ENCODE assay signal across 9 cellular contexts in genomic region chr17:71764507-71764906, GRCh38.
A peak's percentile ranks its signal among the peaks of the same experiment; 100 is the strongest.
DNase-seq lines count a peak whose midpoint lies in the region; ATAC-seq and TF ChIP-seq lines count a peak whose summit lies in the region.
"Had no signal": no experiment of that assay in that cellular context is flagged by ENCODE, and none has a peak within 500 bp of the region (broad histone marks: within the 10 kb centered on the region; RNA-seq: fewer than 3 reads in every experiment).

No MANE protein-coding gene starts in this region.

- H3K27ac Mint-ChIP-seq in activated naive CD4-positive, alpha-beta T cell treated with anti-CD3 and anti-CD28 coated beads for 36 hours = no peak overlapping the region
- H3K27ac Mint-ChIP-seq: activated T-cell treated with anti-CD3 and anti-CD28 coated beads, Interleukin-2, amount 50 U/mL, for 72 hours had no signal

- no peaks in the 10 kb centered on the region for H3K4me1 Mint-ChIP-seq in activated naive CD4-positive, alpha-beta T cell treated with anti-CD3 and anti-CD28 coated beads for 36 hours (ENCODE audit: low read depth)

- intact Hi-C loops in activated naive CD4-positive, alpha-beta T cell treated with anti-CD3 and anti-CD28 coated beads for 36 hours (cut with micrococcal nuclease) = no loop called here

- peak; percentile 67 for ATAC-seq in GM19351 (IDR thresholded peaks at IDR 0.05; ENCODE audit: unreplicated experiment)
- no peak for ATAC-seq in HG02884 (IDR thresholded peaks at IDR 0.05; ENCODE audit: unreplicated experiment)
- no peak for ATAC-seq in GM21381 (IDR thresholded peaks at IDR 0.05; ENCODE audit: unreplicated experiment)
- ATAC-seq: activated T-cell treated with anti-CD3 and anti-CD28 coated beads, Interleukin-2, amount 50 U/mL, for 72 hours had no signal

- CTCF ChIA-PET in activated naive CD4-positive, alpha-beta T cell treated with anti-CD3 and anti-CD28 coated beads for 36 hours (lab: Charles Lee) = no interaction called here

- DNase-seq in AML-193 (lab: John Stamatoyannopoulos, UW) (peak; percentile 7 to 10), OCI-M1 (lab: John Stamatoyannopoulos, UW) (peak; percentile 29), iPS DF 19.7 (ENCODE audit: low read depth, low spot score) (peak; percentile 38), erythroblast (lab: John Stamatoyannopoulos, UW) (no peak)
- DNase-seq in activated naive CD4-positive, alpha-beta T cell treated with anti-CD3 and anti-CD28 coated beads for 36 hours = no peak

- H3K9me3 Mint-ChIP-seq in activated naive CD4-positive, alpha-beta T cell treated with anti-CD3 and anti-CD28 coated beads for 36 hours = peaks cover 2% of the 10 kb centered on the region

- TF ChIP-seq POLR2A in erythroblast (IDR thresholded peaks at IDR 0.05; ENCODE audit: low read length) = no peak

- H3K4me3 Mint-ChIP-seq in activated naive CD4-positive, alpha-beta T cell treated with anti-CD3 and anti-CD28 coated beads for 36 hours = no peak overlapping the region
- H3K4me3 Mint-ChIP-seq: activated T-cell treated with anti-CD3 and anti-CD28 coated beads, Interleukin-2, amount 50 U/mL, for 72 hours had no signal

- H3K27me3 Mint-ChIP-seq in activated naive CD4-positive, alpha-beta T cell treated with anti-CD3 and anti-CD28 coated beads for 36 hours (ENCODE audit: low read depth) = no peaks in the 10 kb centered on the region

- H3K36me3 Mint-ChIP-seq in activated naive CD4-positive, alpha-beta T cell treated with anti-CD3 and anti-CD28 coated beads for 36 hours (ENCODE audit: low read depth) = no peaks in the 10 kb centered on the region

Comparison
In these comparisons a context has a peak if more than half of its experiments do, and no peak if none do; other contexts are left out.
1. DNase-seq: peak in AML-193 (2 of 2), OCI-M1 (single experiment) and iPS DF 19.7 (single experiment); none in erythroblast (0 of 2) and activated naive CD4-positive, alpha-beta T cell treated with anti-CD3 and anti-CD28 coated beads for 36 hours (single experiment).